In the genomic region with DNA sequence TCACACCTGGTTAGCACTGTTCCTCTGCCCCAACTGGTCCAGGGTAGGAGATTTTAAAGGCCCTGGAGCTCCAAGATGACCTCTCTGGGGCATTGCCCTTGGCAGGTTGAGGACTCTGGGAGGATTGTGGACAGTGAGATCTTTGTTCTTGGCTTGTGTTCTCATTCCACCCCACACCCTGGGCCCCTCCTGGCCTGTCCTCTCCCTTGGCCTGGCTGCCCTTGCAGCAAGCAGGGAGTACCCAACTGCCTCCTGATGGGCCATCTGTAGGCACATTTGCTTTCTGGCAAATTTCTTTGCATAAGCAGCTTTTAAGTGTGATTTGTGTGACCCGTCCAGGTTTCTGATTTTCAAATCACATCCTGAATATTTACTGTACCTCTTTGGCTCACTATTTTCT, we compare ENCODE assay signal across 25 cellular contexts.
"Had no signal": no experiment of that assay in that cellular context is flagged by ENCODE, and none has a peak within 500 bp of the region (broad histone marks: within the 10 kb centered on the region; RNA-seq: fewer than 3 reads in every experiment).

No MANE protein-coding gene starts in this region.

- H3K36me3 ChIP-seq: esophagus muscularis mucosa, gastroesophageal sphincter, heart left ventricle, left lung, neural progenitor cell, sigmoid colon, stomach, thyroid gland had no signal

- H3K36me3 Mint-ChIP-seq: mesothelial cell of epicardium; naive B cell; natural killer cell treated with Interleukin-12 subunit alpha and Interleukin-12 subunit beta and Interleukin-15 and Interleukin-18, amount 100 ng/mL, for 72 hours; neural progenitor cell; stimulated activated effector memory CD8-positive, alpha-beta T cell treated with anti-CD3 and anti-CD28 coated beads, Interleukin-12 subunit alpha, Interleukin-12 subunit beta, amount 100 ng/mL, for 72 hours had no signal

- DNase-seq: dermis blood vessel endothelial cell; effector memory CD4-positive, alpha-beta T cell; foreskin keratinocyte; heart left ventricle; kidney; left lung; mesenchymal stem cell; mucosa of descending colon; naive B cell; sigmoid colon; stimulated activated CD4-positive, alpha-beta T cell treated with anti-CD3 and anti-CD28 coated beads, Interleukin-2, amount 100 ng/mL, for 24 hours; stimulated activated CD4-positive, alpha-beta T cell treated with anti-CD3 and anti-CD28 coated beads, Interleukin-4, amount 100 ng/mL, for 24 hours; stimulated activated naive CD4-positive, alpha-beta T cell treated with Interleukin-2 at 50 U/mL for 16 hours; stomach; thyroid gland; trophoblast cell had no signal

- H3K4me3 ChIP-seq: coronary artery, esophagus muscularis mucosa, gastroesophageal sphincter, heart left ventricle, hepatocyte, left lung, mucosa of descending colon, neural progenitor cell, sigmoid colon, stomach, thyroid gland had no signal

- H3K4me1 Mint-ChIP-seq: naive B cell; neural progenitor cell; stimulated activated effector memory CD8-positive, alpha-beta T cell treated with anti-CD3 and anti-CD28 coated beads, Interleukin-12 subunit alpha, Interleukin-12 subunit beta, amount 100 ng/mL, for 72 hours had no signal

- H3K27ac Mint-ChIP-seq: mesothelial cell of epicardium; naive B cell; natural killer cell treated with Interleukin-12 subunit alpha and Interleukin-12 subunit beta and Interleukin-15 and Interleukin-18, amount 100 ng/mL, for 72 hours; neural progenitor cell; progenitor cell of endocrine pancreas; stimulated activated effector memory CD8-positive, alpha-beta T cell treated with anti-CD3 and anti-CD28 coated beads, Interleukin-12 subunit alpha, Interleukin-12 subunit beta, amount 100 ng/mL, for 72 hours had no signal

- H3K9me3 Mint-ChIP-seq: mesothelial cell of epicardium; natural killer cell treated with Interleukin-12 subunit alpha and Interleukin-12 subunit beta and Interleukin-15 and Interleukin-18, amount 100 ng/mL, for 72 hours; neural progenitor cell; stimulated activated effector memory CD8-positive, alpha-beta T cell treated with anti-CD3 and anti-CD28 coated beads, Interleukin-12 subunit alpha, Interleukin-12 subunit beta, amount 100 ng/mL, for 72 hours had no signal

- H3K9me3 ChIP-seq: esophagus muscularis mucosa, gastroesophageal sphincter, heart left ventricle, left lung, mucosa of descending colon, sigmoid colon, stomach, thyroid gland had no signal

- H3K4me3 Mint-ChIP-seq: mesothelial cell of epicardium; naive B cell; natural killer cell treated with Interleukin-12 subunit alpha and Interleukin-12 subunit beta and Interleukin-15 and Interleukin-18, amount 100 ng/mL, for 72 hours; neural progenitor cell; stimulated activated effector memory CD8-positive, alpha-beta T cell treated with anti-CD3 and anti-CD28 coated beads, Interleukin-12 subunit alpha, Interleukin-12 subunit beta, amount 100 ng/mL, for 72 hours had no signal

- H3K27me3 ChIP-seq: esophagus muscularis mucosa, neural progenitor cell, sigmoid colon, stomach, thyroid gland had no signal

- H3K4me1 ChIP-seq: foreskin keratinocyte, heart left ventricle, left lung, neural progenitor cell, sigmoid colon, thyroid gland had no signal
